In genomic region chr5:151037561-151038291, GRCh38 we compare ENCODE assay signal across 11 cellular contexts. TPM values are rescaled to one million over a fixed set of nuclear protein-coding genes. Genes with fewer than 3 reads are reported as not detected.
DNase-seq lines count a peak whose midpoint lies in the region; ATAC-seq and TF ChIP-seq lines count a peak whose summit lies in the region.
"Had no signal": no experiment of that assay in that cellular context is flagged by ENCODE, and none has a peak within 500 bp of the region (broad histone marks: within the 10 kb centered on the region; RNA-seq: fewer than 3 reads in every experiment).

No MANE protein-coding gene starts in this region.

- TF ChIP-seq RAD21 in HCT116 (IDR thresholded peaks at IDR 0.05; ENCODE audit: low read depth): no peak

- no peak for ATAC-seq in HCT116
- no peak for ATAC-seq in left colon

- DNase-seq in HCT116 (ENCODE audit: low read depth, low spot score) (no peak), coronary artery (ENCODE audit: low spot score) (no peak), lower leg skin (ENCODE audit: low spot score in 2 of 2) (peak; percentile 70 to 86), stomach (no peak), NCI-H748 treated with DMSO at 0.1 percent for 48 hours (lab: John Stamatoyannopoulos, UW) (no peak), T1000 (lab: John Stamatoyannopoulos, UW) (no peak), left colon (no peak), putamen (ENCODE audit: low spot score) (no peak)
- DNase-seq: foreskin keratinocyte, posterior cingulate gyrus had no signal

- no peak overlapping the region for H3K27ac ChIP-seq in HCT116 (ENCODE audit: low read depth, low read length)
- peak overlapping the region; percentile 75 to 86 for H3K27ac ChIP-seq in coronary artery
- peak overlapping the region in 4 of 5 donors; percentile 57 to 76 (median 74) for H3K27ac ChIP-seq in stomach
- H3K27ac ChIP-seq: foreskin keratinocyte had no signal

- no peaks in the 10 kb centered on the region for H3K79me2 ChIP-seq in HCT116 (ENCODE audit: insufficient read depth, low read length)

- RAD21 ChIA-PET in HCT116 (lab: Charles Lee; ENCODE audit: low non-redundant PET in 1 of 2, low total read pairs in 2 of 2, uncharacterized antibody in 2 of 2, unreplicated experiment in 2 of 2): no interaction called here

- TF ChIP-seq POLR2A in HCT116 (IDR thresholded peaks at IDR 0.05; ENCODE audit: borderline replicate concordance, extremely low read depth, insufficient read depth, insufficient read length): no peak
- TF ChIP-seq POLR2A in lower leg skin (IDR thresholded peaks at IDR 0.05): no peak
- no peak for TF ChIP-seq POLR2A in stomach (IDR thresholded peaks at IDR 0.05)

- H3K9ac ChIP-seq in HCT116 (ENCODE audit: low read length): no peak overlapping the region

- H4K20me1 ChIP-seq in HCT116 (ENCODE audit: insufficient read depth): no peaks in the 10 kb centered on the region

- 64 to 65% methylated on average over 10 of the region's 10 CpGs for WGBS in lower leg skin, 2 donors
- 65 to 79% (median 70%) methylated on average over 10 of the region's 10 CpGs for WGBS in stomach, 5 donors

- no peak for TF ChIP-seq CTCF in HCT116 (IDR thresholded peaks at IDR 0.05 in 2 of 3, conservative IDR thresholded peaks at IDR 0.05 in 1 of 3; ENCODE audit: borderline replicate concordance in 1 of 3, insufficient read depth in 1 of 3, low read depth in 2 of 3, low read length in 2 of 3)
- no peak for TF ChIP-seq CTCF in coronary artery (IDR thresholded peaks at IDR 0.05)
- no peak for TF ChIP-seq CTCF in lower leg skin (IDR thresholded peaks at IDR 0.05)
- no peak for TF ChIP-seq CTCF in stomach (IDR thresholded peaks at IDR 0.05)

- no TSS peak for BruUV-seq in HCT116 (replicated peaks; lab: Mats Ljungman, UMichigan)

- H3K9me3 ChIP-seq in HCT116 (ENCODE audit: control insufficient read depth in 1 of 2, insufficient read depth in 1 of 2, low read depth in 1 of 2, low read length in 2 of 2): no peaks in the 10 kb centered on the region
- H3K9me3 ChIP-seq in stomach: no peaks in the 10 kb centered on the region
- H3K9me3 ChIP-seq: SJSA1 had no signal

- CTCF ChIA-PET in HCT116 (lab: Charles Lee): no interaction called here

- TF ChIP-seq EP300 in stomach (IDR thresholded peaks at IDR 0.05): no peak

- POLR2A ChIA-PET in HCT116 (lab: Charles Lee): no interaction called here

- intact Hi-C loops in HCT116 (cut with micrococcal nuclease): no loop called here
- intact Hi-C loops in lower leg skin (cut with DNase I; ENCODE audit: low total_unique reads): no loop called here
- intact Hi-C loops in stomach (cut with DNase I; ENCODE audit: low total_unique reads): no loop called here
- intact Hi-C loops in left colon (cut with DNase I, micrococcal nuclease): no loop called here

- H3K36me3 ChIP-seq in HCT116 (ENCODE audit: control insufficient read depth in 1 of 2, insufficient read depth in 2 of 2, low read length in 2 of 2): peaks cover 7 to 8% of the 10 kb centered on the region in 2 experiments; a peak in 2 of 4 replicates
- peaks cover 71 to 100% (median 98%) of the 10 kb centered on the region in 4 donors for H3K36me3 ChIP-seq in stomach

- H3K4me1 ChIP-seq in HCT116 (ENCODE audit: control insufficient read depth in 1 of 2, insufficient read depth in 2 of 2, low read length in 2 of 2) (peaks cover 4 to 62% of the 10 kb centered on the region in 2 experiments; a peak in 3 of 4 replicates), stomach (peaks cover 13 to 39% (median 16%) of the 10 kb centered on the region in 4 donors)
- H3K4me1 ChIP-seq: foreskin keratinocyte had no signal

- H3K4me3 ChIP-seq in HCT116 (replicated peaks in 1 of 2; ENCODE audit: low read depth in 1 of 2, low read length in 2 of 2) (no peak overlapping the region), coronary artery (peak overlapping the region; percentile 28), lower leg skin (ENCODE audit: low read depth, poor library complexity, severe bottlenecking) (no peak overlapping the region), stomach (no peak overlapping the region)
- H3K4me3 ChIP-seq: SJSA1 had no signal

- no peaks in the 10 kb centered on the region for H3K9me2 ChIP-seq in HCT116 (ENCODE audit: insufficient read depth)

- peak overlapping the region; percentile 41 for H3K4me2 ChIP-seq in HCT116 (ENCODE audit: low read length)

- no peak overlapping the region for H2AFZ ChIP-seq in HCT116 (ENCODE audit: low read depth, low read length, poor library complexity, severe bottlenecking)

- no peaks in the 10 kb centered on the region for H3K27me3 ChIP-seq in HCT116 (ENCODE audit: insufficient read depth, low read length)
- H3K27me3 ChIP-seq in stomach: no peaks in the 10 kb centered on the region
- H3K27me3 ChIP-seq: foreskin keratinocyte, SJSA1 had no signal

TF ChIP-seq in HCT116, 20 proteins besides CTCF, POLR2A, EP300 and RAD21 (continues in another document):
- TF ChIP-seq REST (IDR thresholded peaks at IDR 0.05; ENCODE audit: low read depth) (no peak), CEBPB (IDR thresholded peaks at IDR 0.05; ENCODE audit: low read depth) (no peak), EZH2phosphoT487 (IDR thresholded peaks at IDR 0.05; ENCODE audit: borderline replicate concordance) (no peak), JUND (IDR thresholded peaks at IDR 0.05) (no peak), EZH2 (IDR thresholded peaks at IDR 0.05) (no peak), ZNF274 (IDR thresholded peaks at IDR 0.05; ENCODE audit: low read depth, low read length) (no peak), SIN3A (IDR thresholded peaks at IDR 0.05; ENCODE audit: low read depth) (no peak), ELF1 (IDR thresholded peaks at IDR 0.05; ENCODE audit: borderline replicate concordance, low read depth) (no peak), EGR1 (IDR thresholded peaks at IDR 0.05; ENCODE audit: low read depth) (no peak), ATF3 (IDR thresholded peaks at IDR 0.05) (no peak), MAX (IDR thresholded peaks at IDR 0.05) (no peak), ZBTB33 (IDR thresholded peaks at IDR 0.05; ENCODE audit: extremely low read depth, insufficient replicate concordance, low read length) (no peak), FOSL1 (IDR thresholded peaks at IDR 0.05; ENCODE audit: low read depth) (no peak), SRF (IDR thresholded peaks at IDR 0.05; ENCODE audit: low read depth) (no peak), CBX3 (IDR thresholded peaks at IDR 0.05; ENCODE audit: low read depth) (no peak), POLR2AphosphoS5 (IDR thresholded peaks at IDR 0.05; ENCODE audit: low read depth, low read length) (no peak)

RNA-seq across cellular contexts. Expression of gene GPX3, which starts 17.3 kb away (rescaled TPM):
- total RNA-seq in HCT116 (2021; ENCODE audit: unreplicated experiment) (0.96 TPM), lower leg skin (100 to 1,000 TPM; 399 to 695 (median 446) TPM), stomach (100 to 1,000 TPM in 4 of 5 donors, 10 to 100 TPM in 1; 70.5 to 828 (median 245) TPM), left colon (100 to 1,000 TPM; 106 to 174 TPM)
- 0.10 and 0.55 TPM in 2 replicates for polyA plus RNA-seq in HCT116 (2012)
- 100 to 1,000 TPM; 232 to 715 (median 360) TPM for polyA plus RNA-seq in stomach

RNA-seq across cellular contexts. Expression of gene TNIP1, which starts 43.1 kb away (rescaled TPM):
- total RNA-seq in HCT116 (2021; ENCODE audit: unreplicated experiment) (46.0 TPM), lower leg skin (100 to 1,000 TPM in 1 of 4 donors, 10 to 100 TPM in 3; 91.2 to 123 (median 98.1) TPM), stomach (100 to 1,000 TPM in 3 of 5 donors, 10 to 100 TPM in 2; 67.4 to 136 (median 118) TPM), left colon (100 to 1,000 TPM; 200 to 215 TPM)
- polyA plus RNA-seq in HCT116 (2012): 58.7 and 63.9 TPM in 2 replicates
- 100 to 1,000 TPM in 1 of 3 donors, 10 to 100 TPM in 2; 45.1 to 122 (median 90.8) TPM for polyA plus RNA-seq in stomach

Comparison
In these comparisons a context has a peak if more than half of its experiments do, and no peak if none do; other contexts are left out.
1. DNase-seq: peak in lower leg skin (2 of 2); none in HCT116 (single experiment), coronary artery (single experiment), stomach (single experiment), NCI-H748 treated with DMSO at 0.1 percent for 48 hours (single experiment), T1000 (single experiment), left colon (0 of 2) and putamen (single experiment).
2. RNA of gene GPX3, which starts 17.3 kb away (total RNA-seq): 399 to 695 TPM in lower leg skin, 70.5 to 828 TPM in stomach and 106 to 174 TPM in left colon; 0.96 TPM in HCT116 (single experiment); every median in the first group is over 10 times any median in the second.